8 cellular contexts compared by ENCODE assay signal in genomic region chr1:64864018-64864945, GRCh38.
DNase-seq lines count a peak whose midpoint lies in the region; ATAC-seq and TF ChIP-seq lines count a peak whose summit lies in the region.

No MANE protein-coding gene starts in this region.

- H3K4me1 ChIP-seq in osteoblast (ENCODE audit: insufficient read depth, low read length), result no peaks in the 10 kb centered on the region

- no peak overlapping the region for H3K4me3 ChIP-seq in HL-60 (replicated peaks; ENCODE audit: insufficient read depth, low read length)
- H3K4me3 ChIP-seq in dorsolateral prefrontal cortex, result no peak overlapping the region
- no peak overlapping the region for H3K4me3 ChIP-seq in osteoblast (ENCODE audit: insufficient read depth, low read length)

- H3K36me3 Mint-ChIP-seq in WTC11, result peaks cover 21% of the 10 kb centered on the region

- peak; percentile 100 for ATAC-seq in GM21381 (IDR thresholded peaks at IDR 0.05; ENCODE audit: unreplicated experiment)
- no peak for ATAC-seq in WTC11

- no peak overlapping the region for H3K4me2 ChIP-seq in osteoblast (ENCODE audit: insufficient read depth, low read length)

- no peak overlapping the region for H3K4me3 Mint-ChIP-seq in WTC11

- H3K4me1 Mint-ChIP-seq in WTC11, result peaks cover 11% of the 10 kb centered on the region

- peaks cover 35% of the 10 kb centered on the region for H3K36me3 ChIP-seq in osteoblast (ENCODE audit: insufficient read depth, low read length)

- intact Hi-C loops in dorsolateral prefrontal cortex (cut with DNase I), result no loop called here

- no peaks in the 10 kb centered on the region for H4K20me1 ChIP-seq in osteoblast (ENCODE audit: insufficient read depth, low read length)

- CTCF ChIA-PET in WTC11 (lab: Charles Lee), result interaction anchor here (0.8 kb wide), 1 partner anchor 157 kb away, joined by 5 read pairs; no protein-coding TSS in a partner anchor

- H3K27ac ChIP-seq in HL-60 (replicated peaks) (peak overlapping the region; percentile 55), epithelial cell of prostate (peak overlapping the region; percentile 14), dorsolateral prefrontal cortex (peak overlapping the region in 23 of 59 donors; percentile 11 to 74 (median 29)), osteoblast (ENCODE audit: low read depth, low read length) (no peak overlapping the region)

- no peaks in the 10 kb centered on the region for H3K9me3 ChIP-seq in osteoblast (ENCODE audit: low read depth, low read length)

- POLR2A ChIA-PET in WTC11 (lab: Charles Lee), result no interaction called here

- no peaks in the 10 kb centered on the region for H3K79me2 ChIP-seq in osteoblast (ENCODE audit: insufficient read depth, low read length)

- H3K27me3 ChIP-seq in HL-60 (ENCODE audit: insufficient read depth, poor library complexity, severe bottlenecking) (no peaks in the 10 kb centered on the region), dorsolateral prefrontal cortex (no peaks in the 10 kb centered on the region), osteoblast (ENCODE audit: insufficient read depth, low read length) (no peaks in the 10 kb centered on the region)

- H3K27ac Mint-ChIP-seq in WTC11, result peak overlapping the region; percentile 7; the same call in 1 of the 2 replicates

- TF ChIP-seq CTCF in HL-60 (IDR thresholded peaks at IDR 0.05; ENCODE audit: insufficient read depth, low read length), result no peak
- TF ChIP-seq CTCF in WTC11 (IDR thresholded peaks at IDR 0.05), result no peak
- no peak for TF ChIP-seq CTCF in dorsolateral prefrontal cortex (IDR thresholded peaks at IDR 0.05 in 54 of 56, conservative IDR thresholded peaks at IDR 0.05 in 2 of 56; ENCODE audit: low read depth in 1 of 56, partially characterized antibody in 56 of 56)
- no peak for TF ChIP-seq CTCF in osteoblast (IDR thresholded peaks at IDR 0.05; ENCODE audit: extremely low read depth, low read depth, low read length)

- DNase-seq in DMS153 (lab: John Stamatoyannopoulos, UW), result peak; percentile 63
- peak; percentile 94 for DNase-seq in HL-60 (ENCODE audit: low read depth in 1 of 2, low spot score in 1 of 2)
- no peak for DNase-seq in WTC11 (ENCODE audit: low spot score)
- peak; percentile 34 for DNase-seq in epithelial cell of prostate (ENCODE audit: low read depth, low spot score)
- peak; percentile 68 for DNase-seq in renal cortical epithelial cell (ENCODE audit: low read depth)
- no peak for DNase-seq in dorsolateral prefrontal cortex
- no peak for DNase-seq in osteoblast (ENCODE audit: insufficient read length, low spot score, missing footprints)

- no peak overlapping the region for H2AFZ ChIP-seq in osteoblast (ENCODE audit: low read length)

- H3K9me3 Mint-ChIP-seq in WTC11, result no peaks in the 10 kb centered on the region

- no peaks in the 10 kb centered on the region for H3K27me3 Mint-ChIP-seq in WTC11 (ENCODE audit: low read depth)

TF ChIP-seq in WTC11, 78 proteins besides CTCF, POLR2A, EP300 and RAD21:
- no peak for TF ChIP-seq GABPB1 (CRISPR knock-in tag; IDR thresholded peaks at IDR 0.05)
- TF ChIP-seq ZNF121 (CRISPR knock-in tag; IDR thresholded peaks at IDR 0.05), result no peak
- no peak for TF ChIP-seq ATF3 (CRISPR knock-in tag; conservative IDR thresholded peaks at IDR 0.05)
- TF ChIP-seq, protein P1, sequence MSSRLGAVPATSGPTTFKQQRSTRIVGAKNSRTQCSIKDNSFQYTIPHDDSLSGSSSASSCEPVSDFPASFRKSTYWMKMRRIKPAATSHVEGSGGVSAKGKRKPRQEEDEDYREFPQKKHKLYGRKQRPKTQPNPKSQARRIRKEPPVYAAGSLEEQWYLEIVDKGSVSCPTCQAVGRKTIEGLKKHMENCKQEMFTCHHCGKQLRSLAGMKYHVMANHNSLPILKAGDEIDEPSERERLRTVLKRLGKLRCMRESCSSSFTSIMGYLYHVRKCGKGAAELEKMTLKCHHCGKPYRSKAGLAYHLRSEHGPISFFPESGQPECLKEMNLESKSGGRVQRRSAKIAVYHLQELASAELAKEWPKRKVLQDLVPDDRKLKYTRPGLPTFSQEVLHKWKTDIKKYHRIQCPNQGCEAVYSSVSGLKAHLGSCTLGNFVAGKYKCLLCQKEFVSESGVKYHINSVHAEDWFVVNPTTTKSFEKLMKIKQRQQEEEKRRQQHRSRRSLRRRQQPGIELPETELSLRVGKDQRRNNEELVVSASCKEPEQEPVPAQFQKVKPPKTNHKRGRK (CRISPR knock-in tag; IDR thresholded peaks at IDR 0.05; ENCODE audit: borderline replicate concordance), result no peak
- no peak for TF ChIP-seq USF1 (CRISPR knock-in tag; IDR thresholded peaks at IDR 0.05)
- TF ChIP-seq FOXJ3 (CRISPR knock-in tag; IDR thresholded peaks at IDR 0.05; ENCODE audit: borderline replicate concordance), result no peak
- no peak for TF ChIP-seq PREB (CRISPR knock-in tag; IDR thresholded peaks at IDR 0.05; ENCODE audit: borderline replicate concordance)
- TF ChIP-seq, protein P2, sequence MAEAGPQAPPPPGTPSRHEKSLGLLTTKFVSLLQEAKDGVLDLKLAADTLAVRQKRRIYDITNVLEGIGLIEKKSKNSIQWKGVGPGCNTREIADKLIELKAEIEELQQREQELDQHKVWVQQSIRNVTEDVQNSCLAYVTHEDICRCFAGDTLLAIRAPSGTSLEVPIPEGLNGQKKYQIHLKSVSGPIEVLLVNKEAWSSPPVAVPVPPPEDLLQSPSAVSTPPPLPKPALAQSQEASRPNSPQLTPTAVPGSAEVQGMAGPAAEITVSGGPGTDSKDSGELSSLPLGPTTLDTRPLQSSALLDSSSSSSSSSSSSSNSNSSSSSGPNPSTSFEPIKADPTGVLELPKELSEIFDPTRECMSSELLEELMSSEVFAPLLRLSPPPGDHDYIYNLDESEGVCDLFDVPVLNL (CRISPR knock-in tag; IDR thresholded peaks at IDR 0.05; ENCODE audit: borderline replicate concordance, low read depth), result no peak

Comparison
In these comparisons a context has a peak if more than half of its experiments do, and no peak if none do; other contexts are left out.
1. DNase-seq: peak in DMS153 (single experiment), HL-60 (2 of 2), epithelial cell of prostate (single experiment) and renal cortical epithelial cell (single experiment); none in WTC11 (single experiment), dorsolateral prefrontal cortex (0 of 10) and osteoblast (single experiment).